In the genomic region with DNA sequence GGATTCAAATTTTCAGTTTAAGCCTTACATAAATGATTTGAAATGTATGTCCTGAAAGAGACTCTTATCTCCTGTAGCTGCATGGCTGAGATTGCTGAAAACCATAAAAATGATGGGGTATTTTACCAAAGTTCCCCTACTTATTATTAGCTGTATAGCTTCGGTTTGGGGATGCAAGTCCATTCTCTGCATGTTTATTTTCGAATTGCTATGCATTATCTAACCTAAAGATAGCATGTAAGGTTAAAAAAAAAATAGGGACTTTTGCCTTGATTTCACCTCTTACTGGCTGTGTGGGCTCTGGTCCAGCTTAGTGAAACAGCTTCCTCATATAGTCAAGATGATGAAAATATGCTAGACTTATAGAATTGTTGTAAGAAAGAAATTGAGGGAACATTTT, we compare ENCODE assay signal across 29 cellular contexts. TPM values are rescaled to one million over a fixed set of nuclear protein-coding genes. Genes with fewer than 3 reads are reported as not detected.
A peak's percentile ranks its signal among the peaks of the same experiment; 100 is the strongest.
DNase-seq lines count a peak whose midpoint lies in the region; ATAC-seq, FAIRE-seq and TF ChIP-seq lines count a peak whose summit lies in the region.
"Had no signal": no experiment of that assay in that cellular context is flagged by ENCODE, and none has a peak within 500 bp of the region (broad histone marks: within the 10 kb centered on the region; RNA-seq: fewer than 3 reads in every experiment).

No MANE protein-coding gene starts in this region.

- no peak overlapping the region for H3K27ac Mint-ChIP-seq in naive thymus-derived CD4-positive, alpha-beta T cell
- H3K27ac Mint-ChIP-seq: CD14-positive monocyte; CD4-positive, alpha-beta memory T cell; CD4-positive, CD25-positive, alpha-beta regulatory T cell; CD8-positive, alpha-beta memory T cell had no signal

- TF ChIP-seq EP300 in GM12878 (IDR thresholded peaks at IDR 0.05; ENCODE audit: borderline replicate concordance in 1 of 2, control insufficient read depth in 1 of 2, low read depth in 2 of 2, low read length in 2 of 2): peak in 1 of 2 experiments; percentile 42; a peak in 1 of 4 replicates

- peaks cover 0 to under 1% (median 0%) of the 10 kb centered on the region in 11 donors for H3K9me3 Mint-ChIP-seq in naive thymus-derived CD4-positive, alpha-beta T cell
- H3K9me3 Mint-ChIP-seq: CD4-positive, alpha-beta memory T cell had no signal

- H3K36me3 Mint-ChIP-seq in naive thymus-derived CD4-positive, alpha-beta T cell: no peaks in the 10 kb centered on the region
- H3K36me3 Mint-ChIP-seq: CD14-positive monocyte; CD4-positive, alpha-beta memory T cell; CD4-positive, CD25-positive, alpha-beta regulatory T cell; CD8-positive, alpha-beta memory T cell had no signal

- peaks cover 14 to 81% (median 23%) of the 10 kb centered on the region in 5 donors for H3K27me3 Mint-ChIP-seq in naive thymus-derived CD4-positive, alpha-beta T cell

- no peak for TF ChIP-seq RAD21 in GM12878 (IDR thresholded peaks at IDR 0.05; ENCODE audit: insufficient read depth, low read depth, low read length)

- FAIRE-seq in GM18507 (lab: Jason Lieb, UNC) (peak; percentile 15), GM19239 (lab: Jason Lieb, UNC) (peak; percentile 44), GM12878 (lab: Jason Lieb, UNC) (no peak)
- FAIRE-seq: A549 had no signal

- peak; percentile 65 for ATAC-seq in GM12878
- ATAC-seq in naive thymus-derived CD4-positive, alpha-beta T cell: no peak
- ATAC-seq in GM21360 (IDR thresholded peaks at IDR 0.05; ENCODE audit: unreplicated experiment): no peak
- ATAC-seq: A549 had no signal

- H4K20me1 ChIP-seq in GM12878 (ENCODE audit: control insufficient read depth, insufficient read depth): no peaks in the 10 kb centered on the region
- H4K20me1 ChIP-seq: BLaER1 had no signal

- no peak overlapping the region for H3K9ac ChIP-seq in GM12878 (ENCODE audit: control insufficient read depth, insufficient read depth, low read length)
- H3K9ac ChIP-seq: BLaER1 had no signal

- H3K27me3 ChIP-seq in left ventricle myocardium inferior (ENCODE audit: low read depth) (no peaks in the 10 kb centered on the region), right atrium auricular region (no peaks in the 10 kb centered on the region), GM12878 (replicated peaks in 1 of 2; ENCODE audit: control insufficient read depth in 2 of 2, insufficient read depth in 2 of 2, low read length in 1 of 2) (peaks cover 0 to 3% of the 10 kb centered on the region in 2 experiments; a peak in 1 of 4 replicates)
- H3K27me3 ChIP-seq in naive thymus-derived CD4-positive, alpha-beta T cell (ENCODE audit: control insufficient read depth in 2 of 2, insufficient read depth in 2 of 2, low read length in 2 of 2): no peaks in the 10 kb centered on the region
- H3K27me3 ChIP-seq: BE2C, BLaER1 had no signal

- no peak overlapping the region for H3K4me3 Mint-ChIP-seq in naive thymus-derived CD4-positive, alpha-beta T cell
- H3K4me3 Mint-ChIP-seq: CD14-positive monocyte; CD4-positive, alpha-beta memory T cell; CD4-positive, CD25-positive, alpha-beta regulatory T cell; CD8-positive, alpha-beta memory T cell had no signal

- H3K4me3 ChIP-seq in left ventricle myocardium inferior (no peak overlapping the region), right atrium auricular region (no peak overlapping the region), GM12878 (no peak overlapping the region)
- H3K4me3 ChIP-seq in naive thymus-derived CD4-positive, alpha-beta T cell (ENCODE audit: low read length): no peak overlapping the region
- H3K4me3 ChIP-seq: A549, BLaER1 had no signal

- H3K9me3 ChIP-seq in left ventricle myocardium inferior (replicated peaks) (no peaks in the 10 kb centered on the region), right atrium auricular region (no peaks in the 10 kb centered on the region), GM12878 (replicated peaks; ENCODE audit: control insufficient read depth, insufficient read depth, low read length) (no peaks in the 10 kb centered on the region)
- no peaks in the 10 kb centered on the region for H3K9me3 ChIP-seq in naive thymus-derived CD4-positive, alpha-beta T cell (ENCODE audit: control insufficient read depth in 2 of 3, low read length in 3 of 3)
- H3K9me3 ChIP-seq: A549, BE2C, BLaER1 had no signal

- TF ChIP-seq CTCF in left ventricle myocardium inferior (IDR thresholded peaks at IDR 0.05; ENCODE audit: borderline replicate concordance): no peak
- no peak for TF ChIP-seq CTCF in right atrium auricular region (IDR thresholded peaks at IDR 0.05)
- no peak for TF ChIP-seq CTCF in GM12878 (IDR thresholded peaks at IDR 0.05 in 2 of 3, conservative IDR thresholded peaks at IDR 0.05 in 1 of 3; ENCODE audit: control insufficient read depth in 2 of 3, extremely low read depth in 1 of 3, insufficient read depth in 1 of 3, low read depth in 3 of 3, low read length in 3 of 3)

- SMC1A ChIA-PET in GM12878 (lab: Charles Lee; ENCODE audit: uncharacterized antibody, unreplicated experiment): interaction anchor here (1.0 to 6.9 kb wide), 9 partner anchors 9 to 41 kb away, joined by 3 to 43 read pairs (median 6); a partner anchor contains a TSS

- 0 out of 2 replicates have a peak overlapping the region, but pooled peaks have one; percentile 7 for H3K4me2 ChIP-seq in GM12878 (ENCODE audit: control insufficient read depth, insufficient read depth)
- H3K4me2 ChIP-seq: A549, BLaER1 had no signal

- CTCF ChIA-PET in GM12878 (lab: Yijun Ruan, JAX): interaction anchor here (0.8 to 1.2 kb wide), 3 partner anchors 17 to 39 kb away, joined by 3 to 5 read pairs (median 3); no protein-coding TSS in a partner anchor
- CTCF ChIA-PET in naive thymus-derived CD4-positive, alpha-beta T cell (lab: Charles Lee): no interaction called here

- DNase-seq in left ventricle myocardium inferior (no peak), right atrium auricular region (ENCODE audit: low spot score) (no peak), GM18507 (ENCODE audit: extremely low spot score, insufficient read length, low read depth) (no peak), GM19239 (ENCODE audit: insufficient read length, low spot score) (no peak), GM12878 (ENCODE audit: low read depth, low spot score) (no peak), dermis blood vessel endothelial cell (no peak)
- DNase-seq in naive thymus-derived CD4-positive, alpha-beta T cell: no peak
- DNase-seq: BE2C; C1 segment of cervical spinal cord; CD4-positive, alpha-beta memory T cell; CD4-positive, CD25-positive, alpha-beta regulatory T cell; CD8-positive, alpha-beta memory T cell; COR-L47; DMS 273 treated with DMSO at 0.1 percent for 48 hours; DMS153; DMS53; DMS79; DND-41; EL; GDM1 had no signal

- H3K79me2 ChIP-seq in GM12878 (ENCODE audit: control insufficient read depth, insufficient read depth, low read length): no peaks in the 10 kb centered on the region

- POLR2A ChIA-PET in GM12878 (lab: Charles Lee): interaction anchor here (1.0 to 1.6 kb wide), 3 partner anchors 17 to 41 kb away, joined by 3 to 4 read pairs (median 3); a partner anchor contains a TSS
- POLR2A ChIA-PET in naive thymus-derived CD4-positive, alpha-beta T cell (lab: Charles Lee): no interaction called here

- TF ChIP-seq POLR2A in GM12878 (IDR thresholded peaks at IDR 0.05; ENCODE audit: low read depth, low read length): no peak

- in situ Hi-C loops in GM12878 (cut with MboI): no loop called here

- H2AFZ ChIP-seq in GM12878 (ENCODE audit: control insufficient read depth, low read depth, low read length): no peak overlapping the region

- H3K36me3 ChIP-seq in left ventricle myocardium inferior: no peaks in the 10 kb centered on the region
- no peaks in the 10 kb centered on the region for H3K36me3 ChIP-seq in right atrium auricular region
- no peaks in the 10 kb centered on the region for H3K36me3 ChIP-seq in GM12878 (ENCODE audit: control insufficient read depth in 2 of 2, insufficient read depth in 2 of 2, low read length in 1 of 2)
- no peaks in the 10 kb centered on the region for H3K36me3 ChIP-seq in naive thymus-derived CD4-positive, alpha-beta T cell (ENCODE audit: control insufficient read depth in 2 of 3, insufficient read depth in 3 of 3, low read length in 3 of 3)
- H3K36me3 ChIP-seq: BE2C, BLaER1 had no signal

- no TSS peak for BruUV-seq in GM12878 (replicated peaks; lab: Mats Ljungman, UMichigan)

- RAD21 ChIA-PET in GM12878 (lab: Charles Lee; ENCODE audit: unreplicated experiment): interaction anchor here (1.0 to 2.1 kb wide), 6 partner anchors 9 to 40 kb away, joined by 3 to 11 read pairs (median 6); a partner anchor contains a TSS

- intact Hi-C loops in left ventricle myocardium inferior (cut with micrococcal nuclease) (no loop called here), GM12878 (cut with micrococcal nuclease; ENCODE audit: unreplicated experiment) (no loop called here)
- intact Hi-C loops in naive thymus-derived CD4-positive, alpha-beta T cell (cut with micrococcal nuclease): no loop called here

- H3K4me1 ChIP-seq in left ventricle myocardium inferior: peaks cover 28% of the 10 kb centered on the region
- H3K4me1 ChIP-seq in right atrium auricular region: no peaks in the 10 kb centered on the region
- no peaks in the 10 kb centered on the region for H3K4me1 ChIP-seq in GM12878 (ENCODE audit: control insufficient read depth, insufficient read depth, low read length)
- no peaks in the 10 kb centered on the region for H3K4me1 ChIP-seq in naive thymus-derived CD4-positive, alpha-beta T cell (ENCODE audit: control insufficient read depth in 2 of 2, insufficient read depth in 2 of 2, low read length in 2 of 2)
- H3K4me1 ChIP-seq: A549, BE2C had no signal

- H3K27ac ChIP-seq in left ventricle myocardium inferior (replicated peaks): peak overlapping the region; percentile 23
- H3K27ac ChIP-seq in right atrium auricular region: no peak overlapping the region
- no peak overlapping the region for H3K27ac ChIP-seq in GM12878 (ENCODE audit: control insufficient read depth, insufficient read depth)
- no peak overlapping the region for H3K27ac ChIP-seq in naive thymus-derived CD4-positive, alpha-beta T cell (ENCODE audit: low read depth, low read length)
- H3K27ac ChIP-seq: 22Rv1, A549, BLaER1 had no signal

- H3K4me1 Mint-ChIP-seq in naive thymus-derived CD4-positive, alpha-beta T cell: peaks cover 0 to 2% (median 0%) of the 10 kb centered on the region in 7 donors
- H3K4me1 Mint-ChIP-seq: CD4-positive, alpha-beta memory T cell; CD4-positive, CD25-positive, alpha-beta regulatory T cell; CD8-positive, alpha-beta memory T cell had no signal

- WGBS in GM12878 (ENCODE audit: insufficient coverage, insufficient replicate concordance, low lambda C conversion rate, missing lambda C conversion rate): 0% methylated on average over 2 of the region's 2 CpGs

RNA-seq across cellular contexts. Expression of a gene that starts 14.0 kb away (rescaled TPM):
- total RNA-seq in left ventricle myocardium inferior: not detected
- total RNA-seq in right atrium auricular region: under 1 TPM; 0.33 to 0.55 TPM
- 11.3 and 14.2 TPM in 2 replicates for total RNA-seq in GM12878 (2013; cell fraction: nucleolus; rRNA removed)
- total RNA-seq in GM12878 (2014; rRNA removed): 0.73 and 1.1 TPM in 2 replicates
- 0.78 and 1.2 TPM in 2 replicates for total RNA-seq in GM12878 (2014; rRNA removed; fragmentation: Illumina TruSeq; extraction: Trizol)
- total RNA-seq in GM12878 (2021): 0.51 and 1.1 TPM in 2 replicates
- polyA plus RNA-seq in GM12878 (2011; ENCODE audit: low read depth): 0.45 TPM
- polyA plus RNA-seq in GM12878 (2011; rRNA removed): 0.78 and 0.79 TPM in 2 replicates
- 0.67 and 0.92 TPM in 2 replicates for polyA plus RNA-seq in GM12878 (2011; cell fraction: cytosol; rRNA removed)
- polyA plus RNA-seq in GM12878 (2011; cell fraction: nucleus; rRNA removed): 1.4 and 1.5 TPM in 2 replicates
- polyA plus RNA-seq in GM12878 (2012): 0.95 and 1.8 TPM in 2 replicates
- 0.65 and 0.71 TPM in 2 replicates for polyA plus RNA-seq in GM12878 (2014; fragmentation: Illumina TruSeq; extraction: Trizol)
- under 1 TPM; 0.05 to 0.47 TPM for polyA plus RNA-seq in GM12878 (2014; fragmentation: Nextera tagmentation; extraction: Ambion mirVana)
- 0.90 and 1.3 TPM in 2 replicates for polyA plus RNA-seq in GM12878 (2014; rRNA removed)
- polyA plus RNA-seq in GM12878 (2016; fragmentation: Nextera tagmentation; extraction: Ambion mirVana): under 1 TPM; 0.68 to 0.83 TPM
- polyA minus RNA-seq in GM12878 (2011; rRNA and poly(A)+ RNA removed): 0.52 and 2.3 TPM in 2 replicates
- not detected in 2 replicates for polyA minus RNA-seq in GM12878 (2011; cell fraction: cytosol; rRNA and poly(A)+ RNA removed)
- polyA minus RNA-seq in GM12878 (2011; cell fraction: nucleus; rRNA and poly(A)+ RNA removed): 0.97 and 1.6 TPM in 2 replicates
- total RNA-seq in dermis blood vessel endothelial cell: 0.05 TPM in 1 of 2 replicates, not detected in the other
- total RNA-seq in naive thymus-derived CD4-positive, alpha-beta T cell: under 1 TPM in 1 of 5 experiments, not detected in 4; 0.29 TPM
- polyA plus RNA-seq in naive thymus-derived CD4-positive, alpha-beta T cell: not detected
- total RNA-seq: A172; CD4-positive, alpha-beta memory T cell; CD4-positive, CD25-positive, alpha-beta regulatory T cell; Daoy; G401 had no signal
- polyA plus RNA-seq: A549; AG04450; CD4-positive, alpha-beta memory T cell; CD8-positive, alpha-beta memory T cell had no signal

RNA-seq across cellular contexts. Expression of a gene that starts 40.5 kb away (rescaled TPM):
- total RNA-seq in left ventricle myocardium inferior: 0.66 TPM
- total RNA-seq in right atrium auricular region: 1 to 10 TPM in 1 of 2 donors, under 1 TPM in 1; 0.28 to 1.4 TPM
- total RNA-seq in GM12878 (2013; cell fraction: nucleolus; rRNA removed): 180 and 201 TPM in 2 replicates
- total RNA-seq in GM12878 (2014; rRNA removed): 83.5 and 95.9 TPM in 2 replicates
- 114 TPM in 2 replicates for total RNA-seq in GM12878 (2014; rRNA removed; fragmentation: Illumina TruSeq; extraction: Trizol)
- 73.9 and 77.1 TPM in 2 replicates for total RNA-seq in GM12878 (2021)
- polyA plus RNA-seq in GM12878 (2011; ENCODE audit: low read depth): 31.8 TPM
- polyA plus RNA-seq in GM12878 (2011; rRNA removed): 105 and 140 TPM in 2 replicates
- 55.8 and 57.1 TPM in 2 replicates for polyA plus RNA-seq in GM12878 (2011; cell fraction: cytosol; rRNA removed)
- polyA plus RNA-seq in GM12878 (2011; cell fraction: nucleus; rRNA removed): 79.1 and 91.4 TPM in 2 replicates
- polyA plus RNA-seq in GM12878 (2012): 30.4 and 48.4 TPM in 2 replicates
- 94.2 and 121 TPM in 2 replicates for polyA plus RNA-seq in GM12878 (2014; fragmentation: Illumina TruSeq; extraction: Trizol)
- 10 to 100 TPM; 52.4 to 57.0 TPM for polyA plus RNA-seq in GM12878 (2014; fragmentation: Nextera tagmentation; extraction: Ambion mirVana)
- polyA plus RNA-seq in GM12878 (2014; rRNA removed): 59.8 and 80.8 TPM in 2 replicates
- 100 to 1,000 TPM; 133 to 142 TPM for polyA plus RNA-seq in GM12878 (2016; fragmentation: Nextera tagmentation; extraction: Ambion mirVana)
- 122 and 124 TPM in 2 replicates for polyA minus RNA-seq in GM12878 (2011; rRNA and poly(A)+ RNA removed)
- 43.3 and 50.5 TPM in 2 replicates for polyA minus RNA-seq in GM12878 (2011; cell fraction: cytosol; rRNA and poly(A)+ RNA removed)
- 82.3 and 134 TPM in 2 replicates for polyA minus RNA-seq in GM12878 (2011; cell fraction: nucleus; rRNA and poly(A)+ RNA removed)
- 14.5 and 62.7 TPM in 2 replicates for total RNA-seq in dermis blood vessel endothelial cell
- total RNA-seq in naive thymus-derived CD4-positive, alpha-beta T cell: 10 to 100 TPM in 1 of 5 experiments, 1 to 10 TPM in 4; 2.3 to 73.7 (median 2.6) TPM
- polyA plus RNA-seq in naive thymus-derived CD4-positive, alpha-beta T cell: 1 to 10 TPM; 1.1 to 1.4 TPM
